ENCODE assay signal across 9 cellular contexts in the genomic region with DNA sequence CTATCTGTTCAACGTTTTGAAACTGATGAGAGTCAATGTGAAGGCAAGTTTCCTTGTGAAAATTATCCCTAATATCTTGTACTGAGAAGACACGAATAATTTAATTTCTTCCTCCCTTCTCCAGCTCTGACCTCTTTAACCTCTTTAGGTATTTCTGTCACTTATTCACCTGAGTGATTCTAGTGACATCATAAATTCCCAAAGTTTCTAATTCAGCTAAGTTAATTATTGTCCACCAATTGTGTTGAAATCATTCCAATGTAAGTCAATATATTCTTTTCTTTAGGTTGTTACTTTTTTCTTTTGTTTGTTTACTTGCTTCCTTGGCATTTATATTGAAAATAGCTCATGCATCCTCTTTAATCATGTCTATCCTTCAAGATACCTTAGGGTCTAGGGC.
"Had no signal": no experiment of that assay in that cellular context is flagged by ENCODE, and none has a peak within 500 bp of the region (broad histone marks: within the 10 kb centered on the region; RNA-seq: fewer than 3 reads in every experiment).

No MANE protein-coding gene starts in this region.

- FAIRE-seq: H1, HTR-8/SVneo, K562 had no signal

- DNase-seq: H7, HFFc6, IMR-90, KG1 had no signal

- H3K4me1 Mint-ChIP-seq: GM23338 had no signal

- H3K9me3 Mint-ChIP-seq: GM23338, HFFc6 had no signal

- ATAC-seq: GM23338, HCT116, K562 had no signal

- H3K4me3 Mint-ChIP-seq: GM23338, HFFc6 had no signal

- H3K27ac Mint-ChIP-seq: GM23338, HFFc6 had no signal
